In genomic region chr13:21176195-21176981, GRCh38 we compare ENCODE assay signal across 8 cellular contexts. TPM values are rescaled to one million over a fixed set of nuclear protein-coding genes. Genes with fewer than 3 reads are reported as not detected.
A peak's percentile ranks its signal among the peaks of the same experiment; 100 is the strongest.
DNase-seq lines count a peak whose midpoint lies in the region; ATAC-seq and TF ChIP-seq lines count a peak whose summit lies in the region.

MRPL57 (plus strand) TSS chr13:21176658; CDS start chr13:21176917, 259 bp downstream.
SKA3 (minus strand) TSS chr13:21176552; CDS start chr13:21176477, 75 bp downstream.

- peak within 1 kb of the TSS; percentile 68 to 80 for H3K4me3 ChIP-seq in Panc1 (ENCODE audit: low read depth in 2 of 2, low read length in 2 of 2)
- peak within 1 kb of the TSS; percentile 76 to 91 (median 89) for H3K4me3 ChIP-seq in esophagus muscularis mucosa

- 3% methylated on average over 12 of the region's 95 CpGs for WGBS in esophagus muscularis mucosa

- H3K27ac ChIP-seq in Panc1 (ENCODE audit: low read length) (peak within 1 kb of the TSS; percentile 92), esophagus muscularis mucosa (replicated peaks in 1 of 4) (peak within 1 kb of the TSS; percentile 94 to 98 (median 95))

- peak; percentile 63 for DNase-seq in DMS79 (lab: John Stamatoyannopoulos, UW)
- DNase-seq in KBM-7: peak; percentile 96
- DNase-seq in Panc1 (ENCODE audit: low read depth, low spot score): peak; percentile 42
- peak; percentile 95 to 96 for DNase-seq in activated T-cell treated with anti-CD3 and anti-CD28 coated beads, Interleukin-2, amount 50 U/mL, for 48 hours
- peak; percentile 94 for DNase-seq in esophagus muscularis mucosa (ENCODE audit: extremely low spot score)
- DNase-seq in myocyte (ENCODE audit: low read depth): peak; percentile 94
- peak; percentile 85 to 92 for DNase-seq in stimulated activated CD8-positive, alpha-beta memory T cell treated with anti-CD3 and anti-CD28 coated beads, Interleukin-7, amount 100 ng/mL, for 48 hours (ENCODE audit: extremely low read depth in 1 of 2, low read depth in 1 of 2)

- no peak for TF ChIP-seq CTCF in Panc1 (IDR thresholded peaks at IDR 0.05)
- TF ChIP-seq CTCF in esophagus muscularis mucosa (IDR thresholded peaks at IDR 0.05): peak in 2 of 3 experiments; percentile 34

- BruUV-seq in Panc1 (replicated peaks; lab: Mats Ljungman, UMichigan): no TSS peak

- H3K36me3 ChIP-seq in Panc1 (ENCODE audit: control insufficient read depth, insufficient read depth, low read length) (peaks cover 7% of the 10 kb centered on the region), esophagus muscularis mucosa (no peaks in the 10 kb centered on the region)

- H3K9me3 ChIP-seq in Panc1 (ENCODE audit: control insufficient read depth, insufficient read depth, low read depth, low read length) (no peaks in the 10 kb centered on the region), esophagus muscularis mucosa (no peaks in the 10 kb centered on the region)

- intact Hi-C loops in Panc1 (cut with micrococcal nuclease; ENCODE audit: unreplicated experiment) (no loop called here), esophagus muscularis mucosa (cut with DNase I) (loop anchor here (5.0 kb wide), 2 partner anchors 234 to 301 kb away; no protein-coding TSS in a partner anchor)

- H3K4me1 ChIP-seq in Panc1 (ENCODE audit: control insufficient read depth, insufficient read depth, low read length): peaks cover 6% of the 10 kb centered on the region; the same call in 1 of the 2 replicates
- H3K4me1 ChIP-seq in esophagus muscularis mucosa: peaks cover 11 to 27% (median 21%) of the 10 kb centered on the region in 4 donors

- peak; percentile 91 for ATAC-seq in GM21717 (IDR thresholded peaks at IDR 0.05; ENCODE audit: unreplicated experiment)
- ATAC-seq in Panc1: peak; percentile 97

- CTCF ChIA-PET in Panc1 (lab: Charles Lee): no interaction called here

- TF ChIP-seq POLR2A in esophagus muscularis mucosa (IDR thresholded peaks at IDR 0.05; ENCODE audit: low read depth): peak; percentile 42

- no peak for TF ChIP-seq EP300 in esophagus muscularis mucosa (IDR thresholded peaks at IDR 0.05)

- H3K27me3 ChIP-seq in Panc1 (ENCODE audit: control insufficient read depth, insufficient read depth, low read length) (no peaks in the 10 kb centered on the region), esophagus muscularis mucosa (no peaks in the 10 kb centered on the region)

- POLR2A ChIA-PET in Panc1 (lab: Charles Lee): no interaction called here

- in situ Hi-C loops in KBM-7 (cut with MboI; ENCODE audit: low pct_unique_long_range_greater_than_20kb, low sequenced_read_pairs) (no loop called here), Panc1 (cut with HindIII; ENCODE audit: low pct_unique_long_range_greater_than_20kb, low sequenced_read_pairs) (no loop called here)

RNA-seq across cellular contexts. Expression of gene MRPL57, which starts in this region (rescaled TPM):
- total RNA-seq in Panc1 (2021; ENCODE audit: unreplicated experiment): 14.0 TPM
- polyA plus RNA-seq in Panc1 (2012; ENCODE audit: insufficient read length): 15.5 TPM
- total RNA-seq in esophagus muscularis mucosa: 10 to 100 TPM; 28.0 to 48.2 (median 32.1) TPM
- 31.7 and 35.2 TPM in 2 replicates for total RNA-seq in myocyte
- polyA plus RNA-seq in myocyte (2012): 22.8 TPM

RNA-seq across cellular contexts. Expression of gene SKA3, which starts in this region (rescaled TPM):
- total RNA-seq in Panc1 (2021; ENCODE audit: unreplicated experiment): 15.1 TPM
- polyA plus RNA-seq in Panc1 (2012; ENCODE audit: insufficient read length): 5.0 TPM
- under 1 TPM in 3 of 4 donors, not detected in 1; 0.23 to 0.83 (median 0.66) TPM for total RNA-seq in esophagus muscularis mucosa
- total RNA-seq in myocyte: 2.5 and 3.1 TPM in 2 replicates
- 0.18 TPM for polyA plus RNA-seq in myocyte (2012)

Comparison
In these comparisons a context has a peak if more than half of its experiments do, and no peak if none do; other contexts are left out.
1. Peak in every context shown above with its lines: DNase-seq, ATAC-seq, H3K4me3 ChIP-seq and H3K27ac ChIP-seq.
2. DNase-seq: peak in every context shown above with its lines; median percentile 96 in KBM-7; 96 in activated T-cell treated with anti-CD3 and anti-CD28 coated beads, Interleukin-2, amount 50 U/mL, for 48 hours; 94 in esophagus muscularis mucosa; 94 in myocyte; 88 in stimulated activated CD8-positive, alpha-beta memory T cell treated with anti-CD3 and anti-CD28 coated beads, Interleukin-7, amount 100 ng/mL, for 48 hours; 63 in DMS79; 42 in Panc1.